Comparison of ENCODE assay signal across 1 cellular context in the genomic region with DNA sequence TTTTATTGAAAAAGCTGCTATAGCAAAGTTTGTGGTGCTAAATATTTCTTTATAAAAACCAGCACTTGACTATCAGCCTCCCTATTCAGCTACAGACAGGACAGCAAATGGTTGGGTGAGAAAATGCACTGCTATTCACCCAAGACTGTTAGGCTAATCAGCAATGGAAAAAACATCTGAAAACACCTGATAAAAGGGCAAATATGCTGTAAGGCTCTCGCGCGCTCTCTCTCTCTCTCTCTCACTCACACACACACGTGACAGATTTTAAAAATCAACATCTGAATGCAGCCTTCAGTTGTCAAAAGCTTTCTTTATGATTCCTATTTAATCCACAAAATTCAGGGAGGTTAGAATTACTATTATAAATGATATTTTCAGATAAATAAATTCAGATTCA.
A peak's percentile ranks its signal among the peaks of the same experiment; 100 is the strongest.
TF ChIP-seq lines count a peak whose summit lies in the region.

No MANE protein-coding gene starts in this region.

TF ChIP-seq in K562, 482 proteins besides CTCF, POLR2A, EP300 and RAD21 (continued from another document):
- no peak for TF ChIP-seq TAF9B (IDR thresholded peaks at IDR 0.05; ENCODE audit: partially characterized antibody)
- 0 out of 4 replicates have a peak, but pooled peaks of 1 of the 2 experiments have one; percentile 31 for TF ChIP-seq TEAD1 (CRISPR knock-in tag; IDR thresholded peaks at IDR 0.05)
- TF ChIP-seq ZNF507 (tag; conservative IDR thresholded peaks at IDR 0.05), result no peak
- TF ChIP-seq, protein P1, sequence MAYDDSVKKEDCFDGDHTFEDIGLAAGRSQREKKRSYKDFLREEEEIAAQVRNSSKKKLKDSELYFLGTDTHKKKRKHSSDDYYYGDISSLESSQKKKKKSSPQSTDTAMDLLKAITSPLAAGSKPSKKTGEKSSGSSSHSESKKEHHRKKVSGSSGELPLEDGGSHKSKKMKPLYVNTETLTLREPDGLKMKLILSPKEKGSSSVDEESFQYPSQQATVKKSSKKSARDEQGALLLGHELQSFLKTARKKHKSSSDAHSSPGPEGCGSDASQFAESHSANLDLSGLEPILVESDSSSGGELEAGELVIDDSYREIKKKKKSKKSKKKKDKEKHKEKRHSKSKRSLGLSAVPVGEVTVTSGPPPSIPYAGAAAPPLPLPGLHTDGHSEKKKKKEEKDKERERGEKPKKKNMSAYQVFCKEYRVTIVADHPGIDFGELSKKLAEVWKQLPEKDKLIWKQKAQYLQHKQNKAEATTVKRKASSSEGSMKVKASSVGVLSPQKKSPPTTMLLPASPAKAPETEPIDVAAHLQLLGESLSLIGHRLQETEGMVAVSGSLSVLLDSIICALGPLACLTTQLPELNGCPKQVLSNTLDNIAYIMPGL (CRISPR knock-in tag; IDR thresholded peaks at IDR 0.05), result no peak
- TF ChIP-seq, protein P2, sequence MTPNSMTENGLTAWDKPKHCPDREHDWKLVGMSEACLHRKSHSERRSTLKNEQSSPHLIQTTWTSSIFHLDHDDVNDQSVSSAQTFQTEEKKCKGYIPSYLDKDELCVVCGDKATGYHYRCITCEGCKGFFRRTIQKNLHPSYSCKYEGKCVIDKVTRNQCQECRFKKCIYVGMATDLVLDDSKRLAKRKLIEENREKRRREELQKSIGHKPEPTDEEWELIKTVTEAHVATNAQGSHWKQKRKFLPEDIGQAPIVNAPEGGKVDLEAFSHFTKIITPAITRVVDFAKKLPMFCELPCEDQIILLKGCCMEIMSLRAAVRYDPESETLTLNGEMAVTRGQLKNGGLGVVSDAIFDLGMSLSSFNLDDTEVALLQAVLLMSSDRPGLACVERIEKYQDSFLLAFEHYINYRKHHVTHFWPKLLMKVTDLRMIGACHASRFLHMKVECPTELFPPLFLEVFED (CRISPR knock-in tag; conservative IDR thresholded peaks at IDR 0.05), result no peak
- TF ChIP-seq ADNP (tag; IDR thresholded peaks at IDR 0.05), result no peak
- TF ChIP-seq CBFB (CRISPR knock-in tag; IDR thresholded peaks at IDR 0.05), result no peak
- no peak for TF ChIP-seq ZNF780A (CRISPR knock-in tag; IDR thresholded peaks at IDR 0.05)
- TF ChIP-seq, protein P3, sequence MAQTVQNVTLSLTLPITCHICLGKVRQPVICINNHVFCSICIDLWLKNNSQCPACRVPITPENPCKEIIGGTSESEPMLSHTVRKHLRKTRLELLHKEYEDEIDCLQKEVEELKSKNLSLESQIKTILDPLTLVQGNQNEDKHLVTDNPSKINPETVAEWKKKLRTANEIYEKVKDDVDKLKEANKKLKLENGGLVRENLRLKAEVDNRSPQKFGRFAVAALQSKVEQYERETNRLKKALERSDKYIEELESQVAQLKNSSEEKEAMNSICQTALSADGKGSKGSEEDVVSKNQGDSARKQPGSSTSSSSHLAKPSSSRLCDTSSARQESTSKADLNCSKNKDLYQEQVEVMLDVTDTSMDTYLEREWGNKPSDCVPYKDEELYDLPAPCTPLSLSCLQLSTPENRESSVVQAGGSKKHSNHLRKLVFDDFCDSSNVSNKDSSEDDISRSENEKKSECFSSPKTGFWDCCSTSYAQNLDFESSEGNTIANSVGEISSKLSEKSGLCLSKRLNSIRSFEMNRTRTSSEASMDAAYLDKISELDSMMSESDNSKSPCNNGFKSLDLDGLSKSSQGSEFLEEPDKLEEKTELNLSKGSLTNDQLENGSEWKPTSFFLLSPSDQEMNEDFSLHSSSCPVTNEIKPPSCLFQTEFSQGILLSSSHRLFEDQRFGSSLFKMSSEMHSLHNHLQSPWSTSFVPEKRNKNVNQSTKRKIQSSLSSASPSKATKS (CRISPR knock-in tag; IDR thresholded peaks at IDR 0.05), result no peak
- TF ChIP-seq POLR2B (IDR thresholded peaks at IDR 0.05; ENCODE audit: low read depth, partially characterized antibody), result no peak
- TF ChIP-seq POLR2AphosphoS2 (IDR thresholded peaks at IDR 0.05; ENCODE audit: low read length), result no peak
- no peak for TF ChIP-seq JUN (IDR thresholded peaks at IDR 0.05; ENCODE audit: borderline replicate concordance, low read depth, low read length)
- no peak for TF ChIP-seq JUN (CRISPR knock-in tag; IDR thresholded peaks at IDR 0.05; ENCODE audit: borderline replicate concordance)
- no peak for TF ChIP-seq NBN (IDR thresholded peaks at IDR 0.05; ENCODE audit: low read depth)
- TF ChIP-seq SMARCC2 (IDR thresholded peaks at IDR 0.05; ENCODE audit: low read depth), result no peak
- TF ChIP-seq MEF2D (tag; conservative IDR thresholded peaks at IDR 0.05; ENCODE audit: low read depth), result no peak
- TF ChIP-seq JUND (IDR thresholded peaks at IDR 0.05; ENCODE audit: borderline replicate concordance, low read depth, low read length), result 0 out of 2 replicates have a peak, but pooled peaks have one; percentile 4
- 0 out of 3 replicates have a peak, but pooled peaks have one; percentile 37 for TF ChIP-seq JUND (tag; IDR thresholded peaks at IDR 0.05; ENCODE audit: borderline replicate concordance, low read depth, low read length)
- TF ChIP-seq RBM15 (IDR thresholded peaks at IDR 0.05; ENCODE audit: insufficient read depth, low read length), result no peak
- TF ChIP-seq FOXA1 (IDR thresholded peaks at IDR 0.05; ENCODE audit: borderline replicate concordance), result no peak
- TF ChIP-seq ZSCAN29 (IDR thresholded peaks at IDR 0.05), result no peak
- TF ChIP-seq, protein P4, sequence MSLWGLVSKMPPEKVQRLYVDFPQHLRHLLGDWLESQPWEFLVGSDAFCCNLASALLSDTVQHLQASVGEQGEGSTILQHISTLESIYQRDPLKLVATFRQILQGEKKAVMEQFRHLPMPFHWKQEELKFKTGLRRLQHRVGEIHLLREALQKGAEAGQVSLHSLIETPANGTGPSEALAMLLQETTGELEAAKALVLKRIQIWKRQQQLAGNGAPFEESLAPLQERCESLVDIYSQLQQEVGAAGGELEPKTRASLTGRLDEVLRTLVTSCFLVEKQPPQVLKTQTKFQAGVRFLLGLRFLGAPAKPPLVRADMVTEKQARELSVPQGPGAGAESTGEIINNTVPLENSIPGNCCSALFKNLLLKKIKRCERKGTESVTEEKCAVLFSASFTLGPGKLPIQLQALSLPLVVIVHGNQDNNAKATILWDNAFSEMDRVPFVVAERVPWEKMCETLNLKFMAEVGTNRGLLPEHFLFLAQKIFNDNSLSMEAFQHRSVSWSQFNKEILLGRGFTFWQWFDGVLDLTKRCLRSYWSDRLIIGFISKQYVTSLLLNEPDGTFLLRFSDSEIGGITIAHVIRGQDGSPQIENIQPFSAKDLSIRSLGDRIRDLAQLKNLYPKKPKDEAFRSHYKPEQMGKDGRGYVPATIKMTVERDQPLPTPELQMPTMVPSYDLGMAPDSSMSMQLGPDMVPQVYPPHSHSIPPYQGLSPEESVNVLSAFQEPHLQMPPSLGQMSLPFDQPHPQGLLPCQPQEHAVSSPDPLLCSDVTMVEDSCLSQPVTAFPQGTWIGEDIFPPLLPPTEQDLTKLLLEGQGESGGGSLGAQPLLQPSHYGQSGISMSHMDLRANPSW (CRISPR knock-in tag; IDR thresholded peaks at IDR 0.05), result no peak
- no peak for TF ChIP-seq ZNF75A (CRISPR knock-in tag; IDR thresholded peaks at IDR 0.05)
- no peak for TF ChIP-seq YBX1 (IDR thresholded peaks at IDR 0.05)
- no peak for TF ChIP-seq C11orf30 (IDR thresholded peaks at IDR 0.05; ENCODE audit: low read depth)
- TF ChIP-seq, protein P5, sequence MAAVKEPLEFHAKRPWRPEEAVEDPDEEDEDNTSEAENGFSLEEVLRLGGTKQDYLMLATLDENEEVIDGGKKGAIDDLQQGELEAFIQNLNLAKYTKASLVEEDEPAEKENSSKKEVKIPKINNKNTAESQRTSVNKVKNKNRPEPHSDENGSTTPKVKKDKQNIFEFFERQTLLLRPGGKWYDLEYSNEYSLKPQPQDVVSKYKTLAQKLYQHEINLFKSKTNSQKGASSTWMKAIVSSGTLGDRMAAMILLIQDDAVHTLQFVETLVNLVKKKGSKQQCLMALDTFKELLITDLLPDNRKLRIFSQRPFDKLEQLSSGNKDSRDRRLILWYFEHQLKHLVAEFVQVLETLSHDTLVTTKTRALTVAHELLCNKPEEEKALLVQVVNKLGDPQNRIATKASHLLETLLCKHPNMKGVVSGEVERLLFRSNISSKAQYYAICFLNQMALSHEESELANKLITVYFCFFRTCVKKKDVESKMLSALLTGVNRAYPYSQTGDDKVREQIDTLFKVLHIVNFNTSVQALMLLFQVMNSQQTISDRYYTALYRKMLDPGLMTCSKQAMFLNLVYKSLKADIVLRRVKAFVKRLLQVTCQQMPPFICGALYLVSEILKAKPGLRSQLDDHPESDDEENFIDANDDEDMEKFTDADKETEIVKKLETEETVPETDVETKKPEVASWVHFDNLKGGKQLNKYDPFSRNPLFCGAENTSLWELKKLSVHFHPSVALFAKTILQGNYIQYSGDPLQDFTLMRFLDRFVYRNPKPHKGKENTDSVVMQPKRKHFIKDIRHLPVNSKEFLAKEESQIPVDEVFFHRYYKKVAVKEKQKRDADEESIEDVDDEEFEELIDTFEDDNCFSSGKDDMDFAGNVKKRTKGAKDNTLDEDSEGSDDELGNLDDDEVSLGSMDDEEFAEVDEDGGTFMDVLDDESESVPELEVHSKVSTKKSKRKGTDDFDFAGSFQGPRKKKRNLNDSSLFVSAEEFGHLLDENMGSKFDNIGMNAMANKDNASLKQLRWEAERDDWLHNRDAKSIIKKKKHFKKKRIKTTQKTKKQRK (IDR thresholded peaks at IDR 0.05; ENCODE audit: borderline replicate concordance, low read depth, low read length), result no peak
- no peak for TF ChIP-seq FOXP1 (CRISPR knock-in tag; IDR thresholded peaks at IDR 0.05)
- TF ChIP-seq FOS (IDR thresholded peaks at IDR 0.05; ENCODE audit: extremely low read depth, insufficient read length), result no peak
- TF ChIP-seq EP400 (IDR thresholded peaks at IDR 0.05), result peak; percentile 30; the same call in 1 of the 2 replicates
- TF ChIP-seq SMAD1 (IDR thresholded peaks at IDR 0.05; ENCODE audit: low read depth, low read length, partially characterized antibody), result no peak
- TF ChIP-seq, protein P6, sequence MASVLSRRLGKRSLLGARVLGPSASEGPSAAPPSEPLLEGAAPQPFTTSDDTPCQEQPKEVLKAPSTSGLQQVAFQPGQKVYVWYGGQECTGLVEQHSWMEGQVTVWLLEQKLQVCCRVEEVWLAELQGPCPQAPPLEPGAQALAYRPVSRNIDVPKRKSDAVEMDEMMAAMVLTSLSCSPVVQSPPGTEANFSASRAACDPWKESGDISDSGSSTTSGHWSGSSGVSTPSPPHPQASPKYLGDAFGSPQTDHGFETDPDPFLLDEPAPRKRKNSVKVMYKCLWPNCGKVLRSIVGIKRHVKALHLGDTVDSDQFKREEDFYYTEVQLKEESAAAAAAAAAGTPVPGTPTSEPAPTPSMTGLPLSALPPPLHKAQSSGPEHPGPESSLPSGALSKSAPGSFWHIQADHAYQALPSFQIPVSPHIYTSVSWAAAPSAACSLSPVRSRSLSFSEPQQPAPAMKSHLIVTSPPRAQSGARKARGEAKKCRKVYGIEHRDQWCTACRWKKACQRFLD (CRISPR knock-in tag; IDR thresholded peaks at IDR 0.05), result no peak
- TF ChIP-seq MCM3 (IDR thresholded peaks at IDR 0.05), result no peak
- TF ChIP-seq HNRNPH1 (optimal IDR thresholded peaks at IDR 0.05; ENCODE audit: low read depth, low read length), result no peak
- no peak for TF ChIP-seq ZEB2 (IDR thresholded peaks at IDR 0.05)
- no peak for TF ChIP-seq CTBP1 (IDR thresholded peaks at IDR 0.05; ENCODE audit: borderline replicate concordance)
- no peak for TF ChIP-seq SMARCB1 (IDR thresholded peaks at IDR 0.05; ENCODE audit: insufficient read length, low read depth)
- no peak for TF ChIP-seq HDAC6 (IDR thresholded peaks at IDR 0.05; ENCODE audit: low read depth, low read length)
- TF ChIP-seq, protein P7, sequence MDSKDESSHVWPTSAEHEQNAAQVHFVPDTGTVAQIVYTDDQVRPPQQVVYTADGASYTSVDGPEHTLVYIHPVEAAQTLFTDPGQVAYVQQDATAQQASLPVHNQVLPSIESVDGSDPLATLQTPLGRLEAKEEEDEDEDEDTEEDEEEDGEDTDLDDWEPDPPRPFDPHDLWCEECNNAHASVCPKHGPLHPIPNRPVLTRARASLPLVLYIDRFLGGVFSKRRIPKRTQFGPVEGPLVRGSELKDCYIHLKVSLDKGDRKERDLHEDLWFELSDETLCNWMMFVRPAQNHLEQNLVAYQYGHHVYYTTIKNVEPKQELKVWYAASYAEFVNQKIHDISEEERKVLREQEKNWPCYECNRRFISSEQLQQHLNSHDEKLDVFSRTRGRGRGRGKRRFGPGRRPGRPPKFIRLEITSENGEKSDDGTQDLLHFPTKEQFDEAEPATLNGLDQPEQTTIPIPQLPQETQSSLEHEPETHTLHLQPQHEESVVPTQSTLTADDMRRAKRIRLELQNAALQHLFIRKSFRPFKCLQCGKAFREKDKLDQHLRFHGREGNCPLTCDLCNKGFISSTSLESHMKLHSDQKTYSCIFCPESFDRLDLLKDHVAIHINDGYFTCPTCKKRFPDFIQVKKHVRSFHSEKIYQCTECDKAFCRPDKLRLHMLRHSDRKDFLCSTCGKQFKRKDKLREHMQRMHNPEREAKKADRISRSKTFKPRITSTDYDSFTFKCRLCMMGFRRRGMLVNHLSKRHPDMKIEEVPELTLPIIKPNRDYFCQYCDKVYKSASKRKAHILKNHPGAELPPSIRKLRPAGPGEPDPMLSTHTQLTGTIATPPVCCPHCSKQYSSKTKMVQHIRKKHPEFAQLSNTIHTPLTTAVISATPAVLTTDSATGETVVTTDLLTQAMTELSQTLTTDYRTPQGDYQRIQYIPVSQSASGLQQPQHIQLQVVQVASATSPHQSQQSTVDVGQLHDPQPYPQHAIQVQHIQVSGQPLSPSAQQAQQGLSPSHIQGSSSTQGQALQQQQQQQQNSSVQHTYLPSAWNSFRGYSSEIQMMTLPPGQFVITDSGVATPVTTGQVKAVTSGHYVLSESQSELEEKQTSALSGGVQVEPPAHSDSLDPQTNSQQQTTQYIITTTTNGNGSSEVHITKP (IDR thresholded peaks at IDR 0.05; ENCODE audit: partially characterized antibody), result no peak
- no peak for TF ChIP-seq LCOR (CRISPR knock-in tag; IDR thresholded peaks at IDR 0.05)
- TF ChIP-seq, protein P8, sequence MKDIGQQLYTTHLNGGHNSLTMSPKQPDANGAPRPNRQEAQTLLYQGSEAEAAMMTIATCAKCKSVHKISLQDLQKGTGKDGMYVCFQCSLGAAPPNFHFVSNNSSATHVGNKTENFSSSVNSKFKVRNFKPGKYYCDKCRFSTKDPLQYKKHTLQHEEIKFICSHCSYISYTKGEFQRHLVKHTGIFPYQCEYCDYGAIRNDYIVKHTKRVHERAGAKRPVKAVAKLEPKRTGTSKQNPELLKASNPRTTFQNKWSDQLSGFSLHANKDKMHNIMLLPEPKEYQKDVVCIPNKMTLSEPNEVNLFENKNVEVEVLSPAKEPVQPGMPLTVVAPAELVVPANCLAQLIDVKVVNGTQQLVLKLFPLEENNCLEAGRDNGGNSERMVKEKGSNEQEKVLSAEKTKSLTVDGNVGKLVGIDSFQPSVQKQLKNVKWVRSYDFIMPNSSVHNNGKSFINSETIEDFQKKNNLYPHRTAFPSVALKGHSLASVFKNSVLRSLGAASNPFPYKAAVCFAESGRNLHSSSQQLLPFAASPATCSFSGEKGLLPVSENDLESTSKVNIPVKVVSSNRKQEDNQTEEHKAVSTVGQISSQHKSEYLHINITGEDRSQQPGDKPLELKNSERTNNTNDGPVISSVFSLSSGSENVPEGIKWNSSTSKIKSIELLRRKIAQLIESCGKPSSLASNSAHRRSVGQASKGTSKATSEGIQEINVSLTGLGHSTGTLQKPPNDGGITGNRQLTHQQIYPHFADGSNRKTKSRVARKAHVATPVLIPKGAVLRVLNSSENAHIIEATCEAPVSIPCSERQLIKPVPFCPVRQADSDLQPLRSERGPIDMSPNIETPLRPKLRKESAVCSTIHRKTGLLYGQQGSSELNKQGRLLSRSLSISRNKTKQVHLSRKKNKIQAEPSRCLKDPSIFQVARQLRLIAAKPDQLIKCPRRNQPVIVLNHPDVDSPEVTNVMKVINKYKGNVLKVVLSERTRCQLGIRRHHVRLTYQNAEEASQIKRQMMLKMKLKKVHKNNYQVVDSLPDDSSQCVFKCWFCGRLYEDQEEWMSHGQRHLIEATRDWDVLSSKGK (CRISPR knock-in tag; IDR thresholded peaks at IDR 0.05), result no peak
- TF ChIP-seq RB1 (IDR thresholded peaks at IDR 0.05; ENCODE audit: low read depth), result no peak
